12 cellular contexts compared by ENCODE assay signal in genomic region chr3:12959838-12960378, GRCh38.
DNase-seq lines count a peak whose midpoint lies in the region; ATAC-seq and TF ChIP-seq lines count a peak whose summit lies in the region.
"Had no signal": no experiment of that assay in that cellular context is flagged by ENCODE, and none has a peak within 500 bp of the region (broad histone marks: within the 10 kb centered on the region; RNA-seq: fewer than 3 reads in every experiment).

No MANE protein-coding gene starts in this region.

- peak; percentile 61 for DNase-seq in Ammon's horn (ENCODE audit: low spot score)
- peak; percentile 59 for DNase-seq in KG1 (lab: John Stamatoyannopoulos, UW)
- DNase-seq in coronary artery (ENCODE audit: low spot score) = no peak
- peak in 1 of 2 donors; percentile 44 for DNase-seq in memory B cell (ENCODE audit: low spot score in 2 of 2)
- DNase-seq in T-helper 2 cell = no peak
- DNase-seq in effector memory CD4-positive, alpha-beta T cell = no peak
- DNase-seq: cerebellar nuclear complex, Karpas-422, NCI-H526, T-helper 9 cell had no signal

- ATAC-seq in memory B cell (ENCODE audit: low read depth) (peak; percentile 56), GM21529 (IDR thresholded peaks at IDR 0.05; ENCODE audit: unreplicated experiment) (no peak), GM18498 (IDR thresholded peaks at IDR 0.05; ENCODE audit: unreplicated experiment) (no peak)

- peaks cover 71% of the 10 kb centered on the region for H3K4me1 Mint-ChIP-seq in memory B cell

- no peaks in the 10 kb centered on the region for H3K9me3 Mint-ChIP-seq in memory B cell

- peaks cover 38% of the 10 kb centered on the region for H3K4me1 ChIP-seq in effector memory CD4-positive, alpha-beta T cell (ENCODE audit: control insufficient read depth, insufficient read depth, low read length, poor library complexity, severe bottlenecking)

- peak overlapping the region; percentile 29 for H3K4me3 ChIP-seq in coronary artery
- H3K4me3 ChIP-seq in effector memory CD4-positive, alpha-beta T cell (ENCODE audit: insufficient read depth, low read depth, low read length, poor library complexity, severe bottlenecking) = no peak overlapping the region

- no peak for TF ChIP-seq CTCF in coronary artery (IDR thresholded peaks at IDR 0.05)

- no peaks in the 10 kb centered on the region for H3K9me3 ChIP-seq in effector memory CD4-positive, alpha-beta T cell (ENCODE audit: control insufficient read depth, low read length)

- peak overlapping the region; percentile 79 for H3K27ac Mint-ChIP-seq in memory B cell

- H3K27me3 Mint-ChIP-seq in memory B cell = no peaks in the 10 kb centered on the region

- H3K36me3 ChIP-seq in effector memory CD4-positive, alpha-beta T cell (ENCODE audit: control insufficient read depth, insufficient read depth, low read length) = no peaks in the 10 kb centered on the region

- H3K27me3 ChIP-seq in effector memory CD4-positive, alpha-beta T cell (replicated peaks; ENCODE audit: control insufficient read depth, insufficient read depth, low read length, poor library complexity, severe bottlenecking) = no peaks in the 10 kb centered on the region

- H3K36me3 Mint-ChIP-seq in memory B cell = peaks cover 7% of the 10 kb centered on the region

- H3K4me3 Mint-ChIP-seq in memory B cell = peak overlapping the region; percentile 85

- peak overlapping the region; percentile 90 to 96 for H3K27ac ChIP-seq in coronary artery
- no peak overlapping the region for H3K27ac ChIP-seq in effector memory CD4-positive, alpha-beta T cell (ENCODE audit: insufficient read depth, low read length, poor library complexity, severe bottlenecking)

Comparison
In these comparisons a context has a peak if more than half of its experiments do, and no peak if none do; other contexts are left out.
1. DNase-seq: peak in Ammon's horn (single experiment) and KG1 (single experiment); none in coronary artery (single experiment), T-helper 2 cell (0 of 5) and effector memory CD4-positive, alpha-beta T cell (0 of 3).